Comparison of ENCODE assay signal across 19 cellular contexts in the genomic region with DNA sequence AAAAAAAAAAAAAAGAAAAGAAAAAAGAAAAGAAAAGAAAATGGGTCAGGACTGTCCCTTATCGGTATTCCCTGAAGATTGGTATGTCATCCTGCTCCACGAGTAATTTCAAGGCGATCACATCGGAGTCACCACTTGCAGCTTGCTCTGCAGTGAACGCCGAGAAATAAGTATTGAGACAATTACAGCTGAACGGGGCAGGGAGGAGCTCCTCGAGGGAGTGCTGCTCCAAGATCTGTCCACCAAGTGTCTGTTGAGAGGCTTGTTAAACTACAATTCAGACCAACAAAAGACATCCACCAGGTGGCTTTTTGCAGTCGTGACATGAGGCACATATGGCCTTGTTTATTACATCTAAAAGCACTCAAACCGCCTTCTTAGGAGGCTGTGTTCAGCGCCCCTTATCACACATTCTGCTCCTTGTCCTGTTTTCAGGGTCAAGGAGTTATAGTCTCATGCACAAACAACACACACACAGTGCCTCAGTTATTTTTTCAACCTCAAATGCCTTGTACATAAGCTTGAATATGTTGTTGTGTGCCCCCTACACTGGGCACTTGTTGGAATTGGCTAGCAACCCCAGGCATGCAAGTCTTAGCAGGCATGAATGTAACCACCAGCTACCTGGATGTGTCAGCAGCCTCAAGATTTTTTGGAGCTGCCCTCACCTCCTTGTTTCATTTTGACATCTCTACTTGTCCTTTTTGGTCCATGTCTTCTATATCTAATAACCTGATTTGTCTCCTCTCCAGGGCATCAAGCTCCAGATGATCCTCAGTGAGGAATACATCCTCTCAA. TPM values are rescaled to one million over a fixed set of nuclear protein-coding genes. Genes with fewer than 3 reads are reported as not detected.
DNase-seq lines count a peak whose midpoint lies in the region; ATAC-seq, FAIRE-seq and TF ChIP-seq lines count a peak whose summit lies in the region.
"Had no signal": no experiment of that assay in that cellular context is flagged by ENCODE, and none has a peak within 500 bp of the region (broad histone marks: within the 10 kb centered on the region; RNA-seq: fewer than 3 reads in every experiment).

No MANE protein-coding gene starts in this region.

- no peaks in the 10 kb centered on the region for H3K9me3 Mint-ChIP-seq in activated naive CD8-positive, alpha-beta T cell treated with anti-CD3 and anti-CD28 coated beads, Interleukin-2, amount 10 ng/mL, durations not matched to agents 7 days and 5 days
- peaks cover 2% of the 10 kb centered on the region for H3K9me3 Mint-ChIP-seq in activated naive CD8-positive, alpha-beta T cell treated with anti-CD3 and anti-CD28 coated beads for 36 hours
- no peaks in the 10 kb centered on the region for H3K9me3 Mint-ChIP-seq in activated CD8-positive, alpha-beta T cell treated with anti-CD3 and anti-CD28 coated beads for 36 hours
- H3K9me3 Mint-ChIP-seq: dendritic cell treated with granulocyte-macrophage colony-stimulating factor and Interleukin-4, amounts not matched to agents 40 ng/mL and 50 ng/mL, for 4 days had no signal

- peak; percentile 43 for ATAC-seq in activated naive CD8-positive, alpha-beta T cell treated with anti-CD3 and anti-CD28 coated beads, Interleukin-2, amount 10 ng/mL, durations not matched to agents 7 days and 5 days (ENCODE audit: low read depth)
- ATAC-seq in activated CD8-positive, alpha-beta T cell treated with anti-CD3 and anti-CD28 coated beads for 36 hours: peak; percentile 11
- ATAC-seq in GM21576 (IDR thresholded peaks at IDR 0.05; ENCODE audit: unreplicated experiment) (no peak), omental fat pad (ENCODE audit: low FRiP score) (no peak), GM19455 (IDR thresholded peaks at IDR 0.05; ENCODE audit: unreplicated experiment) (no peak)
- ATAC-seq: esophagus mucosa, left cardiac atrium, pancreas had no signal

- H3K4me1 Mint-ChIP-seq in activated naive CD8-positive, alpha-beta T cell treated with anti-CD3 and anti-CD28 coated beads, Interleukin-2, amount 10 ng/mL, durations not matched to agents 7 days and 5 days: peaks cover 29% of the 10 kb centered on the region
- H3K4me1 Mint-ChIP-seq in activated naive CD8-positive, alpha-beta T cell treated with anti-CD3 and anti-CD28 coated beads for 36 hours: peaks cover 36% of the 10 kb centered on the region
- H3K4me1 Mint-ChIP-seq in activated CD8-positive, alpha-beta T cell treated with anti-CD3 and anti-CD28 coated beads for 36 hours (ENCODE audit: low read depth): peaks cover 40% of the 10 kb centered on the region

- no peak for FAIRE-seq in urothelium cell line (lab: Jason Lieb, UNC)
- FAIRE-seq: pancreas had no signal

- no peak for DNase-seq in activated naive CD8-positive, alpha-beta T cell treated with anti-CD3 and anti-CD28 coated beads, Interleukin-2, amount 10 ng/mL, durations not matched to agents 7 days and 5 days
- no peak for DNase-seq in activated naive CD8-positive, alpha-beta T cell treated with anti-CD3 and anti-CD28 coated beads for 36 hours
- DNase-seq in HT1080 (ENCODE audit: low read depth): peak; percentile 3
- peak; percentile 42 for DNase-seq in activated CD8-positive, alpha-beta T cell treated with anti-CD3 and anti-CD28 coated beads for 36 hours
- peak; percentile 31 for DNase-seq in urothelium cell line (ENCODE audit: low spot score)
- no peak for DNase-seq in omental fat pad (ENCODE audit: low spot score)
- DNase-seq: activated CD4-positive, CD25-positive, alpha-beta regulatory T cell; activated T-cell treated with anti-CD3 and anti-CD28 coated beads, Interleukin-2, amount 50 U/mL, for 1 hour; aorta; DMS153; left cardiac atrium; NCI-H1092; pancreas; PC-9 had no signal

- H3K27ac Mint-ChIP-seq in activated naive CD8-positive, alpha-beta T cell treated with anti-CD3 and anti-CD28 coated beads, Interleukin-2, amount 10 ng/mL, durations not matched to agents 7 days and 5 days: peak overlapping the region; percentile 68
- no peak overlapping the region for H3K27ac Mint-ChIP-seq in activated naive CD8-positive, alpha-beta T cell treated with anti-CD3 and anti-CD28 coated beads for 36 hours
- no peak overlapping the region for H3K27ac Mint-ChIP-seq in activated CD8-positive, alpha-beta T cell treated with anti-CD3 and anti-CD28 coated beads for 36 hours
- H3K27ac Mint-ChIP-seq: dendritic cell treated with granulocyte-macrophage colony-stimulating factor and Interleukin-4, amounts not matched to agents 40 ng/mL and 50 ng/mL, for 4 days had no signal

- POLR2A ChIA-PET in activated naive CD8-positive, alpha-beta T cell treated with anti-CD3 and anti-CD28 coated beads, Interleukin-2, amount 10 ng/mL, durations not matched to agents 7 days and 5 days (lab: Charles Lee): interaction anchor here (0.7 to 6.6 kb wide), 8 partner anchors 9 to 114 kb away, joined by 3 to 39 read pairs (median 20); partner anchors contain the start of gene CD48
- POLR2A ChIA-PET in activated CD8-positive, alpha-beta T cell treated with anti-CD3 and anti-CD28 coated beads for 36 hours (lab: Charles Lee): interaction anchor here (0.6 to 2.9 kb wide), 14 partner anchors 13 to 113 kb away, joined by 3 to 21 read pairs (median 4); partner anchors contain the start of genes CD48 and LY9

- peaks cover 3% of the 10 kb centered on the region for H3K36me3 Mint-ChIP-seq in activated naive CD8-positive, alpha-beta T cell treated with anti-CD3 and anti-CD28 coated beads, Interleukin-2, amount 10 ng/mL, durations not matched to agents 7 days and 5 days
- no peaks in the 10 kb centered on the region for H3K36me3 Mint-ChIP-seq in activated naive CD8-positive, alpha-beta T cell treated with anti-CD3 and anti-CD28 coated beads for 36 hours
- no peaks in the 10 kb centered on the region for H3K36me3 Mint-ChIP-seq in activated CD8-positive, alpha-beta T cell treated with anti-CD3 and anti-CD28 coated beads for 36 hours (ENCODE audit: low read depth)

- no peak overlapping the region for H3K4me3 Mint-ChIP-seq in activated naive CD8-positive, alpha-beta T cell treated with anti-CD3 and anti-CD28 coated beads, Interleukin-2, amount 10 ng/mL, durations not matched to agents 7 days and 5 days
- no peak overlapping the region for H3K4me3 Mint-ChIP-seq in activated naive CD8-positive, alpha-beta T cell treated with anti-CD3 and anti-CD28 coated beads for 36 hours
- H3K4me3 Mint-ChIP-seq in activated CD8-positive, alpha-beta T cell treated with anti-CD3 and anti-CD28 coated beads for 36 hours: no peak overlapping the region
- H3K4me3 Mint-ChIP-seq: dendritic cell treated with granulocyte-macrophage colony-stimulating factor and Interleukin-4, amounts not matched to agents 40 ng/mL and 50 ng/mL, for 4 days had no signal

- intact Hi-C loops in activated CD8-positive, alpha-beta T cell treated with anti-CD3 and anti-CD28 coated beads for 36 hours (cut with micrococcal nuclease): loop anchor here (5.0 kb wide), 2 partner anchors 42 to 228 kb away; partner anchors contain the start of gene ITLN2

- TF ChIP-seq CTCF in activated CD8-positive, alpha-beta T cell treated with anti-CD3 and anti-CD28 coated beads for 36 hours (IDR thresholded peaks at IDR 0.05): no peak
- TF ChIP-seq CTCF in omental fat pad (IDR thresholded peaks at IDR 0.05): no peak

- no peaks in the 10 kb centered on the region for H3K27me3 Mint-ChIP-seq in activated naive CD8-positive, alpha-beta T cell treated with anti-CD3 and anti-CD28 coated beads, Interleukin-2, amount 10 ng/mL, durations not matched to agents 7 days and 5 days
- H3K27me3 Mint-ChIP-seq in activated naive CD8-positive, alpha-beta T cell treated with anti-CD3 and anti-CD28 coated beads for 36 hours: no peaks in the 10 kb centered on the region
- H3K27me3 Mint-ChIP-seq in activated CD8-positive, alpha-beta T cell treated with anti-CD3 and anti-CD28 coated beads for 36 hours: no peaks in the 10 kb centered on the region
- H3K27me3 Mint-ChIP-seq: dendritic cell treated with granulocyte-macrophage colony-stimulating factor and Interleukin-4, amounts not matched to agents 40 ng/mL and 50 ng/mL, for 4 days had no signal

- CTCF ChIA-PET in activated CD8-positive, alpha-beta T cell treated with anti-CD3 and anti-CD28 coated beads for 36 hours (lab: Charles Lee): interaction anchor here (0.8 to 10.0 kb wide), 25 partner anchors 11 to 314 kb away, joined by 3 to 217 read pairs (median 8); partner anchors contain the start of genes CD48, ITLN2 and TSTD1

RNA-seq across cellular contexts. Expression of gene CD48, which starts 13.0 kb away (rescaled TPM):
- total RNA-seq in activated naive CD8-positive, alpha-beta T cell treated with anti-CD3 and anti-CD28 coated beads, Interleukin-2, amount 10 ng/mL, durations not matched to agents 7 days and 5 days: 100 to 1,000 TPM; 379 to 386 TPM
- total RNA-seq in activated naive CD8-positive, alpha-beta T cell treated with anti-CD3 and anti-CD28 coated beads for 36 hours: 100 to 1,000 TPM; 376 to 385 TPM
- not detected in 2 replicates for total RNA-seq in HT1080 (2014; rRNA removed; shearing (Covaris generic))
- not detected in 2 replicates for polyA plus RNA-seq in HT1080 (2015; cell fraction: cytosol; rRNA removed)
- polyA plus RNA-seq in HT1080 (2015; cell fraction: nucleus; rRNA removed): not detected in 2 replicates
- total RNA-seq in activated CD8-positive, alpha-beta T cell treated with anti-CD3 and anti-CD28 coated beads for 36 hours: 100 to 1,000 TPM; 379 to 388 TPM
- total RNA-seq in omental fat pad: 10 to 100 TPM in 1 of 4 donors, 1 to 10 TPM in 3; 5.2 to 21.0 (median 8.0) TPM
- total RNA-seq: PC-9, smooth muscle cell had no signal

RNA-seq across cellular contexts. Expression of gene SLAMF7, which starts 14.4 kb away (rescaled TPM):
- total RNA-seq in activated naive CD8-positive, alpha-beta T cell treated with anti-CD3 and anti-CD28 coated beads, Interleukin-2, amount 10 ng/mL, durations not matched to agents 7 days and 5 days: 100 to 1,000 TPM; 124 to 137 TPM
- total RNA-seq in activated naive CD8-positive, alpha-beta T cell treated with anti-CD3 and anti-CD28 coated beads for 36 hours: 100 to 1,000 TPM; 152 to 162 TPM
- total RNA-seq in HT1080 (2014; rRNA removed; shearing (Covaris generic)): 4.2 and 9.8 TPM in 2 replicates
- polyA plus RNA-seq in HT1080 (2015; cell fraction: cytosol; rRNA removed): 6.6 and 8.5 TPM in 2 replicates
- polyA plus RNA-seq in HT1080 (2015; cell fraction: nucleus; rRNA removed): 16.0 and 17.0 TPM in 2 replicates
- total RNA-seq in activated CD8-positive, alpha-beta T cell treated with anti-CD3 and anti-CD28 coated beads for 36 hours: 10 to 100 TPM; 90.0 to 93.5 TPM
- total RNA-seq in omental fat pad: 1 to 10 TPM; 1.1 to 3.2 (median 1.7) TPM
- total RNA-seq: smooth muscle cell had no signal
- polyA plus RNA-seq: smooth muscle cell had no signal

Comparison
In these comparisons a context has a peak if more than half of its experiments do, and no peak if none do; other contexts are left out.
1. ATAC-seq: peak in activated naive CD8-positive, alpha-beta T cell treated with anti-CD3 and anti-CD28 coated beads, Interleukin-2, amount 10 ng/mL, durations not matched to agents 7 days and 5 days (single experiment) and activated CD8-positive, alpha-beta T cell treated with anti-CD3 and anti-CD28 coated beads for 36 hours (single experiment); none in GM21576 (single experiment), omental fat pad (single experiment) and GM19455 (single experiment).
2. DNase-seq: peak in HT1080 (single experiment), activated CD8-positive, alpha-beta T cell treated with anti-CD3 and anti-CD28 coated beads for 36 hours (single experiment) and urothelium cell line (single experiment); none in activated naive CD8-positive, alpha-beta T cell treated with anti-CD3 and anti-CD28 coated beads, Interleukin-2, amount 10 ng/mL, durations not matched to agents 7 days and 5 days (single experiment), activated naive CD8-positive, alpha-beta T cell treated with anti-CD3 and anti-CD28 coated beads for 36 hours (single experiment) and omental fat pad (single experiment).
3. RNA of gene CD48, which starts 13.0 kb away (total RNA-seq): 379 to 388 TPM in activated CD8-positive, alpha-beta T cell treated with anti-CD3 and anti-CD28 coated beads for 36 hours, 379 to 386 TPM in activated naive CD8-positive, alpha-beta T cell treated with anti-CD3 and anti-CD28 coated beads, Interleukin-2, amount 10 ng/mL, durations not matched to agents 7 days and 5 days and 376 to 385 TPM in activated naive CD8-positive, alpha-beta T cell treated with anti-CD3 and anti-CD28 coated beads for 36 hours; 5.2 to 21.0 TPM in omental fat pad and not detected in HT1080; every median in the first group is over 10 times any median in the second.